ENCODE assay signal across 11 cellular contexts in genomic region chr9:81664638-81665513, GRCh38. TPM values are rescaled to one million over a fixed set of nuclear protein-coding genes. Genes with fewer than 3 reads are reported as not detected.
DNase-seq lines count a peak whose midpoint lies in the region; TF ChIP-seq lines count a peak whose summit lies in the region.
"Had no signal": no experiment of that assay in that cellular context is flagged by ENCODE, and none has a peak within 500 bp of the region (broad histone marks: within the 10 kb centered on the region; RNA-seq: fewer than 3 reads in every experiment).

No MANE protein-coding gene starts in this region.

- DNase-seq in NCI-H1105 treated with DMSO at 0.1 percent for 48 hours (lab: John Stamatoyannopoulos, UW) = peak; percentile 60
- no peak for DNase-seq in NCI-H1105 (lab: John Stamatoyannopoulos, UW)
- DNase-seq in hepatocyte (ENCODE audit: low spot score) = no peak
- no peak for DNase-seq in stomach
- DNase-seq in activated CD4-positive, CD25-positive, alpha-beta regulatory T cell (lab: John Stamatoyannopoulos, UW) = no peak
- DNase-seq in GM20000 (ENCODE audit: low spot score) = no peak
- no peak for DNase-seq in NCI-H2227 (lab: John Stamatoyannopoulos, UW; ENCODE audit: unreplicated experiment)
- DNase-seq: activated CD8-positive, alpha-beta T cell treated with anti-CD3 and anti-CD28 coated beads for 36 hours; NCI-H1048; stimulated activated CD4-positive, alpha-beta T cell treated with anti-CD3 and anti-CD28 coated beads, Interleukin-4, amount 100 ng/mL, for 24 hours had no signal

- H3K9me3 ChIP-seq in OCI-LY3 (ENCODE audit: insufficient read depth, low read length) = 0 out of 2 replicates have a peak, but pooled peaks cover 4% of the 10 kb centered on the region
- no peaks in the 10 kb centered on the region for H3K9me3 ChIP-seq in hepatocyte (ENCODE audit: low read depth)
- no peaks in the 10 kb centered on the region for H3K9me3 ChIP-seq in stomach

- peaks cover 5% of the 10 kb centered on the region; the same call in 1 of the 2 replicates for H3K27me3 ChIP-seq in OCI-LY3 (ENCODE audit: low read depth, low read length)
- no peaks in the 10 kb centered on the region for H3K27me3 ChIP-seq in hepatocyte
- H3K27me3 ChIP-seq in stomach = no peaks in the 10 kb centered on the region

- H3K4me3 ChIP-seq in OCI-LY3 (ENCODE audit: low read length) = 0 out of 2 replicates have a peak overlapping the region, but pooled peaks have one; percentile 7
- H3K4me3 ChIP-seq in hepatocyte = no peak overlapping the region
- no peak overlapping the region for H3K4me3 ChIP-seq in stomach

- no peak overlapping the region; the same call in 1 of the 2 replicates for H3K9ac ChIP-seq in OCI-LY3 (ENCODE audit: low read length)

- H2AFZ ChIP-seq in OCI-LY3 (ENCODE audit: low read depth, low read length) (peak overlapping the region; percentile 27), hepatocyte (no peak overlapping the region)

- H3K4me1 ChIP-seq in OCI-LY3 (ENCODE audit: low read length) (peaks cover 57% of the 10 kb centered on the region), hepatocyte (ENCODE audit: insufficient read depth) (peaks cover 39% of the 10 kb centered on the region), stomach (peaks cover 28 to 75% (median 47%) of the 10 kb centered on the region in 4 donors)

- H3K4me2 ChIP-seq in OCI-LY3 (ENCODE audit: low read length) (peak overlapping the region; percentile 51), hepatocyte (peak overlapping the region; percentile 63)

- no peak for TF ChIP-seq POLR2A in stomach (IDR thresholded peaks at IDR 0.05)

- no peaks in the 10 kb centered on the region for H4K20me1 ChIP-seq in OCI-LY3 (ENCODE audit: insufficient read depth, low read length)
- H4K20me1 ChIP-seq in hepatocyte (ENCODE audit: insufficient read depth, poor library complexity, severe bottlenecking) = peaks cover 88% of the 10 kb centered on the region

- no peaks in the 10 kb centered on the region for H3K79me2 ChIP-seq in OCI-LY3 (ENCODE audit: low read length)
- peaks cover 100% of the 10 kb centered on the region for H3K79me2 ChIP-seq in hepatocyte

- intact Hi-C loops in stomach (cut with DNase I; ENCODE audit: low total_unique reads) = no loop called here

- TF ChIP-seq EP300 in stomach (IDR thresholded peaks at IDR 0.05) = no peak

- H3K27ac ChIP-seq in OCI-LY3 (ENCODE audit: low read length) (peak overlapping the region; percentile 40), hepatocyte (peak overlapping the region; percentile 61), stomach (peak overlapping the region in 3 of 5 donors; percentile 15 to 29 (median 27))

- no peak for TF ChIP-seq CTCF in OCI-LY3 (IDR thresholded peaks at IDR 0.05; ENCODE audit: low read depth, low read length)
- no peak for TF ChIP-seq CTCF in hepatocyte (IDR thresholded peaks at IDR 0.05; ENCODE audit: poor library complexity)
- TF ChIP-seq CTCF in stomach (IDR thresholded peaks at IDR 0.05) = no peak
- TF ChIP-seq CTCF in GM20000 (IDR thresholded peaks at IDR 0.05; ENCODE audit: extremely low read depth, missing control alignments) = no peak

- WGBS in hepatocyte (ENCODE audit: low lambda C conversion rate, missing lambda C conversion rate) = 57% methylated on average over 8 of the region's 8 CpGs
- 27 to 44% (median 34%) methylated on average over 8 of the region's 8 CpGs for whole genome bisulfite sequencing in stomach, 5 donors

- H3K9me2 ChIP-seq in hepatocyte (replicated peaks; ENCODE audit: insufficient read depth) = no peaks in the 10 kb centered on the region

- no peaks in the 10 kb centered on the region for H3K36me3 ChIP-seq in OCI-LY3 (replicated peaks; ENCODE audit: low read depth, low read length)
- H3K36me3 ChIP-seq in hepatocyte (replicated peaks; ENCODE audit: insufficient read depth, low read depth) = no peaks in the 10 kb centered on the region
- H3K36me3 ChIP-seq in stomach = peaks cover 0 to 30% (median 10%) of the 10 kb centered on the region in 4 donors

RNA-seq across cellular contexts. Expression of gene TLE1, which starts 24.5 kb away (rescaled TPM):
- total RNA-seq in hepatocyte = 100 TPM in 2 replicates
- 117 TPM in 2 replicates for polyA plus RNA-seq in hepatocyte
- 100 to 1,000 TPM in 2 of 5 donors, 10 to 100 TPM in 3; 57.2 to 136 (median 85.2) TPM for total RNA-seq in stomach
- 10 to 100 TPM; 23.7 to 33.0 (median 26.3) TPM for polyA plus RNA-seq in stomach
